In the genomic region with DNA sequence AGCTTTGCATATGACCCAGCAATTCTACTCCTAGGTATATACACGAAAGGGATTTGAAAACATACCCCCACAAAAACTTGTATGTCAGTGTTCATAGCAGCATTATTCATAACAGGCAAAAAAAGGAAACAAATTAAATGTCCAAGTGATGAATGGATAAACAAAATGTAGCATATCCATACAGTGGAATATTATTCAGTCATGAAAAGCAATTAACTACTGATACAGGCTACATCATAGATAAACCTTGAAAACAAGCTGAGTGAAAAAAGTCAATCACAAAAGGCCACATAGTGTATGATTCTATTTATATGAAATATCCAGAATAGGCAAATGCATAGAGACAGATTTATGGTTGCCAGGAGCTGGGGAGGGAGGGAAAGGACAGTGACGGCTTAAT, we compare ENCODE assay signal across 8 cellular contexts. TPM values are rescaled to one million over a fixed set of nuclear protein-coding genes. Genes with fewer than 3 reads are reported as not detected.
A peak's percentile ranks its signal among the peaks of the same experiment; 100 is the strongest.
DNase-seq lines count a peak whose midpoint lies in the region; ATAC-seq, FAIRE-seq and TF ChIP-seq lines count a peak whose summit lies in the region.

No MANE protein-coding gene starts in this region.

- H3K4me3 ChIP-seq in AG04450 (ENCODE audit: low read depth, low read length) (peak overlapping the region; percentile 66), HAP-1 (peak overlapping the region; percentile 80), iPS-20b (ENCODE audit: low read length) (peak overlapping the region; percentile 94)

- DNase-seq in AG04450 (ENCODE audit: low read depth, low spot score) (no peak), HAP-1 (ENCODE audit: low spot score in 2 of 2) (no peak), frontal cortex (ENCODE audit: low spot score in 2 of 2) (no peak), urothelium cell line (ENCODE audit: low spot score) (no peak), ureter (ENCODE audit: low spot score) (no peak)
- no peak for DNase-seq in activated T-helper 2 cell treated with anti-CD3 and anti-CD28 coated beads, Interferon-gamma antibody, Interleukin-2, Interleukin-4, amounts not matched to agents 10 μg/mL and 5 μg/mL and 100 μg/mL, durations not matched to agents 14 hours and 24 hours and 36 hours (ENCODE audit: low spot score)

- H3K36me3 ChIP-seq in HAP-1 (replicated peaks) (peaks cover 47% of the 10 kb centered on the region), iPS-20b (ENCODE audit: insufficient read depth, low read depth, low read length) (peaks cover 54% of the 10 kb centered on the region)

- in situ Hi-C loops in HAP-1 (cut with MboI; ENCODE audit: low sequenced_read_pairs): no loop called here

- H3K4me3 Mint-ChIP-seq in activated T-helper 2 cell treated with anti-CD3 and anti-CD28 coated beads, Interferon-gamma antibody, Interleukin-2, Interleukin-4, amounts not matched to agents 10 μg/mL and 5 μg/mL and 100 μg/mL, durations not matched to agents 14 hours and 24 hours and 36 hours (ENCODE audit: low read depth): peak overlapping the region; percentile 96

- CTCF ChIA-PET in AG04450 (lab: Charles Lee): interaction anchor here (1.2 to 4.7 kb wide), 2 partner anchors 11 to 23 kb away, joined by 4 to 47 read pairs; partner anchors contain the start of gene LRRC59

- no peak for TF ChIP-seq CTCF in AG04450 (IDR thresholded peaks at IDR 0.05; ENCODE audit: low read depth, low read length)

- no peaks in the 10 kb centered on the region for H3K9me3 ChIP-seq in AG04450 (ENCODE audit: control insufficient read depth, insufficient read depth, low read length)
- no peaks in the 10 kb centered on the region for H3K9me3 ChIP-seq in HAP-1
- H3K9me3 ChIP-seq in iPS-20b (ENCODE audit: insufficient read depth, low read depth, low read length): no peaks in the 10 kb centered on the region

- H3K9ac ChIP-seq in iPS-20b (ENCODE audit: low read depth, low read length): peak overlapping the region; percentile 97; the same call in 1 of the 2 replicates

- no peaks in the 10 kb centered on the region for H3K27me3 Mint-ChIP-seq in activated T-helper 2 cell treated with anti-CD3 and anti-CD28 coated beads, Interferon-gamma antibody, Interleukin-2, Interleukin-4, amounts not matched to agents 10 μg/mL and 5 μg/mL and 100 μg/mL, durations not matched to agents 14 hours and 24 hours and 36 hours (ENCODE audit: low read depth)

- peaks cover 55% of the 10 kb centered on the region for H3K36me3 Mint-ChIP-seq in activated T-helper 2 cell treated with anti-CD3 and anti-CD28 coated beads, Interferon-gamma antibody, Interleukin-2, Interleukin-4, amounts not matched to agents 10 μg/mL and 5 μg/mL and 100 μg/mL, durations not matched to agents 14 hours and 24 hours and 36 hours (ENCODE audit: low read depth)

- ATAC-seq in GM21367 (IDR thresholded peaks at IDR 0.05; ENCODE audit: unreplicated experiment): no peak

- H3K9me3 Mint-ChIP-seq in activated T-helper 2 cell treated with anti-CD3 and anti-CD28 coated beads, Interferon-gamma antibody, Interleukin-2, Interleukin-4, amounts not matched to agents 10 μg/mL and 5 μg/mL and 100 μg/mL, durations not matched to agents 14 hours and 24 hours and 36 hours: no peaks in the 10 kb centered on the region

- peaks cover 21% of the 10 kb centered on the region for H3K4me1 Mint-ChIP-seq in activated T-helper 2 cell treated with anti-CD3 and anti-CD28 coated beads, Interferon-gamma antibody, Interleukin-2, Interleukin-4, amounts not matched to agents 10 μg/mL and 5 μg/mL and 100 μg/mL, durations not matched to agents 14 hours and 24 hours and 36 hours (ENCODE audit: low read depth)

- peak overlapping the region; percentile 99 for H3K27ac Mint-ChIP-seq in activated T-helper 2 cell treated with anti-CD3 and anti-CD28 coated beads, Interferon-gamma antibody, Interleukin-2, Interleukin-4, amounts not matched to agents 10 μg/mL and 5 μg/mL and 100 μg/mL, durations not matched to agents 14 hours and 24 hours and 36 hours

- peaks cover 4% of the 10 kb centered on the region; the same call in 1 of the 2 replicates for H3K4me1 ChIP-seq in HAP-1
- peaks cover 5% of the 10 kb centered on the region; the same call in 1 of the 2 replicates for H3K4me1 ChIP-seq in iPS-20b (ENCODE audit: insufficient read depth, low read length)

- intact Hi-C loops in activated T-helper 2 cell treated with anti-CD3 and anti-CD28 coated beads, Interferon-gamma antibody, Interleukin-2, Interleukin-4, amounts not matched to agents 10 μg/mL and 5 μg/mL and 100 μg/mL, durations not matched to agents 14 hours and 24 hours and 36 hours (cut with micrococcal nuclease): loop anchor here (10.0 kb wide), 1 partner anchor 781 kb away; the partner anchor contains the start of gene NME1

- POLR2A ChIA-PET in AG04450 (lab: Yijun Ruan, JAX): no interaction called here

- no peaks in the 10 kb centered on the region for H3K27me3 ChIP-seq in AG04450 (ENCODE audit: control insufficient read depth, insufficient read depth, low read length)
- H3K27me3 ChIP-seq in HAP-1 (ENCODE audit: low read depth): no peaks in the 10 kb centered on the region
- H3K27me3 ChIP-seq in iPS-20b (ENCODE audit: insufficient read depth, low read length): no peaks in the 10 kb centered on the region

- H3K27ac ChIP-seq in AG04450 (ENCODE audit: low read depth, low read length) (no peak overlapping the region), iPS-20b (ENCODE audit: low read length) (no peak overlapping the region)

- no peak for FAIRE-seq in frontal cortex (lab: Jason Lieb, UNC)
- no peak for FAIRE-seq in urothelium cell line (lab: Jason Lieb, UNC)

RNA-seq across cellular contexts. Expression of gene EME1, which starts 0.7 kb away (rescaled TPM):
- polyA plus RNA-seq in AG04450 (2011; rRNA removed): 2.2 and 2.5 TPM in 2 replicates
- polyA minus RNA-seq in AG04450 (2011; rRNA and poly(A)+ RNA removed): 2.4 and 3.6 TPM in 2 replicates
- 26.8 and 28.6 TPM in 2 replicates for total RNA-seq in activated T-helper 2 cell treated with anti-CD3 and anti-CD28 coated beads, Interferon-gamma antibody, Interleukin-2, Interleukin-4, amounts not matched to agents 10 μg/mL and 5 μg/mL and 100 μg/mL, durations not matched to agents 14 hours and 24 hours and 36 hours
- total RNA-seq in frontal cortex (1.2 TPM), ureter (0.94 TPM)

RNA-seq across cellular contexts. Expression of gene MRPL27, which starts 0.7 kb away (rescaled TPM):
- 106 and 116 TPM in 2 replicates for polyA plus RNA-seq in AG04450 (2011; rRNA removed)
- 46.9 and 47.1 TPM in 2 replicates for polyA minus RNA-seq in AG04450 (2011; rRNA and poly(A)+ RNA removed)
- 95.2 and 95.6 TPM in 2 replicates for total RNA-seq in activated T-helper 2 cell treated with anti-CD3 and anti-CD28 coated beads, Interferon-gamma antibody, Interleukin-2, Interleukin-4, amounts not matched to agents 10 μg/mL and 5 μg/mL and 100 μg/mL, durations not matched to agents 14 hours and 24 hours and 36 hours
- total RNA-seq in frontal cortex (38.7 TPM), ureter (55.0 TPM)

RNA-seq across cellular contexts. Expression of gene LRRC59, which starts 23.6 kb away (rescaled TPM):
- polyA plus RNA-seq in AG04450 (2011; rRNA removed): 143 and 145 TPM in 2 replicates
- polyA minus RNA-seq in AG04450 (2011; rRNA and poly(A)+ RNA removed): 132 and 146 TPM in 2 replicates
- total RNA-seq in activated T-helper 2 cell treated with anti-CD3 and anti-CD28 coated beads, Interferon-gamma antibody, Interleukin-2, Interleukin-4, amounts not matched to agents 10 μg/mL and 5 μg/mL and 100 μg/mL, durations not matched to agents 14 hours and 24 hours and 36 hours: 118 and 119 TPM in 2 replicates
- 38.7 TPM for total RNA-seq in frontal cortex
- 73.5 TPM for total RNA-seq in ureter

RNA-seq across cellular contexts. Expression of gene XYLT2, which starts 27.8 kb away (rescaled TPM):
- 13.5 and 19.0 TPM in 2 replicates for polyA plus RNA-seq in AG04450 (2011; rRNA removed)
- 26.9 and 36.9 TPM in 2 replicates for polyA minus RNA-seq in AG04450 (2011; rRNA and poly(A)+ RNA removed)
- total RNA-seq in activated T-helper 2 cell treated with anti-CD3 and anti-CD28 coated beads, Interferon-gamma antibody, Interleukin-2, Interleukin-4, amounts not matched to agents 10 μg/mL and 5 μg/mL and 100 μg/mL, durations not matched to agents 14 hours and 24 hours and 36 hours: 134 and 143 TPM in 2 replicates
- total RNA-seq in frontal cortex: 9.0 TPM
- total RNA-seq in ureter: 31.2 TPM

RNA-seq across cellular contexts. Expression of gene ACSF2, which starts 52.3 kb away (rescaled TPM):
- polyA plus RNA-seq in AG04450 (2011; rRNA removed): 42.5 and 52.1 TPM in 2 replicates
- polyA minus RNA-seq in AG04450 (2011; rRNA and poly(A)+ RNA removed): 54.1 and 55.0 TPM in 2 replicates
- total RNA-seq in activated T-helper 2 cell treated with anti-CD3 and anti-CD28 coated beads, Interferon-gamma antibody, Interleukin-2, Interleukin-4, amounts not matched to agents 10 μg/mL and 5 μg/mL and 100 μg/mL, durations not matched to agents 14 hours and 24 hours and 36 hours: 23.5 and 28.2 TPM in 2 replicates
- total RNA-seq in frontal cortex (2.0 TPM), ureter (172 TPM)

Comparison
In these comparisons a context has a peak if more than half of its experiments do, and no peak if none do; other contexts are left out.
1. RNA of gene EME1, which starts 0.7 kb away (total RNA-seq): 26.8 to 28.6 TPM in activated T-helper 2 cell treated with anti-CD3 and anti-CD28 coated beads, Interferon-gamma antibody, Interleukin-2, Interleukin-4, amounts not matched to agents 10 μg/mL and 5 μg/mL and 100 μg/mL, durations not matched to agents 14 hours and 24 hours and 36 hours; 1.2 TPM in frontal cortex (single experiment) and 0.94 TPM in ureter (single experiment); every median in the first group is over 10 times any median in the second.
2. Peak in every context shown above with its lines, with median percentiles within 50 percentile points of each other: H3K4me3 ChIP-seq.